Comparison of ENCODE assay signal across 1 cellular context in genomic region chr12:10501031-10501430, GRCh38.
TF ChIP-seq lines count a peak whose summit lies in the region.

No MANE protein-coding gene starts in this region.

TF ChIP-seq in HepG2, 621 proteins besides CTCF, POLR2A, EP300 and RAD21:
- TF ChIP-seq STAG1 (CRISPR knock-in tag; IDR thresholded peaks at IDR 0.05) (peak; percentile 63), POLR2G (IDR thresholded peaks at IDR 0.05; ENCODE audit: low read depth, low read length) (no peak), ZNF720 (CRISPR knock-in tag; IDR thresholded peaks at IDR 0.05) (no peak), ZNF605 (CRISPR knock-in tag; IDR thresholded peaks at IDR 0.05) (no peak), SMC3 (IDR thresholded peaks at IDR 0.05; ENCODE audit: low read length) (peak; percentile 38; the same call in 1 of the 2 replicates), FOXC1 (CRISPR knock-in tag; IDR thresholded peaks at IDR 0.05; ENCODE audit: borderline replicate concordance) (no peak), ZNF703 (CRISPR knock-in tag; IDR thresholded peaks at IDR 0.05; ENCODE audit: borderline replicate concordance) (no peak)
